In genomic region chr10:74381291-74381885, GRCh38 we compare ENCODE assay signal across 18 cellular contexts.
"Had no signal": no experiment of that assay in that cellular context is flagged by ENCODE, and none has a peak within 500 bp of the region (broad histone marks: within the 10 kb centered on the region; RNA-seq: fewer than 3 reads in every experiment).

No MANE protein-coding gene starts in this region.

- FAIRE-seq: keratinocyte, TTC549, urothelium cell line had no signal

- DNase-seq: activated CD4-positive, alpha-beta T cell treated with anti-CD3 and anti-CD28 coated beads, Interleukin-2, amount 10 ng/mL, durations not matched to agents 7 days and 5 days; activated CD4-positive, CD25-positive, alpha-beta regulatory T cell; activated naive CD4-positive, alpha-beta T cell treated with anti-CD3 and anti-CD28 coated beads for 36 hours; activated T-cell treated with anti-CD3 and anti-CD28 coated beads for 4 hours; foreskin fibroblast; hippocampal formation; natural killer cell; nucleus accumbens; posterior cingulate gyrus; retina; stimulated activated CD4-positive, alpha-beta T cell treated with anti-CD3 and anti-CD28 coated beads, Interleukin-12 subunit alpha, Interleukin-12 subunit beta, amount 100 ng/mL, for 4 hours; stimulated activated CD4-positive, alpha-beta T cell treated with anti-CD3 and anti-CD28 coated beads, Interleukin-2, amount 100 ng/mL, for 24 hours; tibial artery had no signal

- H3K9me3 Mint-ChIP-seq: activated CD4-positive, alpha-beta T cell treated with anti-CD3 and anti-CD28 coated beads, Interleukin-2, amount 10 ng/mL, durations not matched to agents 7 days and 5 days; natural killer cell; stimulated activated effector memory CD8-positive, alpha-beta T cell treated with anti-CD3 and anti-CD28 coated beads, Interleukin-12 subunit alpha, Interleukin-12 subunit beta, amount 100 ng/mL, for 72 hours had no signal

- H3K4me3 ChIP-seq: cardiac muscle cell, tibial artery had no signal

- H3K27ac Mint-ChIP-seq: activated CD4-positive, alpha-beta T cell treated with anti-CD3 and anti-CD28 coated beads, Interleukin-2, amount 10 ng/mL, durations not matched to agents 7 days and 5 days; activated naive CD4-positive, alpha-beta T cell treated with anti-CD3 and anti-CD28 coated beads for 36 hours; natural killer cell; stimulated activated effector memory CD8-positive, alpha-beta T cell treated with anti-CD3 and anti-CD28 coated beads, Interleukin-12 subunit alpha, Interleukin-12 subunit beta, amount 100 ng/mL, for 72 hours had no signal

- H3K27me3 Mint-ChIP-seq: activated CD4-positive, alpha-beta T cell treated with anti-CD3 and anti-CD28 coated beads, Interleukin-2, amount 10 ng/mL, durations not matched to agents 7 days and 5 days had no signal

- H3K27me3 ChIP-seq: cardiac muscle cell, tibial artery had no signal

- H3K4me3 Mint-ChIP-seq: activated CD4-positive, alpha-beta T cell treated with anti-CD3 and anti-CD28 coated beads, Interleukin-2, amount 10 ng/mL, durations not matched to agents 7 days and 5 days; activated naive CD4-positive, alpha-beta T cell treated with anti-CD3 and anti-CD28 coated beads for 36 hours; natural killer cell; stimulated activated effector memory CD8-positive, alpha-beta T cell treated with anti-CD3 and anti-CD28 coated beads, Interleukin-12 subunit alpha, Interleukin-12 subunit beta, amount 100 ng/mL, for 72 hours had no signal

- H3K9me3 ChIP-seq: tibial artery had no signal

- H3K36me3 Mint-ChIP-seq: natural killer cell; stimulated activated effector memory CD8-positive, alpha-beta T cell treated with anti-CD3 and anti-CD28 coated beads, Interleukin-12 subunit alpha, Interleukin-12 subunit beta, amount 100 ng/mL, for 72 hours had no signal

- H3K36me3 ChIP-seq: cardiac muscle cell, tibial artery had no signal

- H3K27ac ChIP-seq: cardiac muscle cell, tibial artery had no signal
